In genomic region chrX:46574941-46575381, GRCh38 we compare ENCODE assay signal across 8 cellular contexts. TPM values are rescaled to one million over a fixed set of nuclear protein-coding genes. Genes with fewer than 3 reads are reported as not detected.
DNase-seq lines count a peak whose midpoint lies in the region; ATAC-seq, FAIRE-seq and TF ChIP-seq lines count a peak whose summit lies in the region.

No MANE protein-coding gene starts in this region.

- peaks cover 4% of the 10 kb centered on the region for H3F3A ChIP-seq in PC-3 (ENCODE audit: low read length, unreplicated experiment)

- H3K9me3 Mint-ChIP-seq in stimulated activated naive B cell treated with anti-CD40 and anti-IgM and Interleukin-4, amounts not matched to agents 10 μg/mL and 1 μg/mL and 100 μg/mL, for 72 hours = no peaks in the 10 kb centered on the region

- H3K27ac ChIP-seq in BLaER1 (peak overlapping the region; percentile 47), PC-3 (ENCODE audit: low read length) (no peak overlapping the region), kidney (ENCODE audit: low read depth in 2 of 2, low read length in 2 of 2) (no peak overlapping the region)

- no peak overlapping the region for H3K27ac Mint-ChIP-seq in stimulated activated naive B cell treated with anti-CD40 and anti-IgM and Interleukin-4, amounts not matched to agents 10 μg/mL and 1 μg/mL and 100 μg/mL, for 72 hours

- H4K20me1 ChIP-seq in BLaER1 = no peaks in the 10 kb centered on the region
- H4K20me1 ChIP-seq in PC-3 (ENCODE audit: low read length) = no peaks in the 10 kb centered on the region; the same call in 1 of the 2 replicates

- H3K36me3 Mint-ChIP-seq in stimulated activated naive B cell treated with anti-CD40 and anti-IgM and Interleukin-4, amounts not matched to agents 10 μg/mL and 1 μg/mL and 100 μg/mL, for 72 hours = peaks cover 0 to 7% of the 10 kb centered on the region in 2 donors

- H3K27me3 Mint-ChIP-seq in stimulated activated naive B cell treated with anti-CD40 and anti-IgM and Interleukin-4, amounts not matched to agents 10 μg/mL and 1 μg/mL and 100 μg/mL, for 72 hours = no peaks in the 10 kb centered on the region

- peak overlapping the region; percentile 77 for H3K4me3 ChIP-seq in BLaER1
- H3K4me3 ChIP-seq in PC-3 (ENCODE audit: low read length) = peak overlapping the region; percentile 94
- H3K4me3 ChIP-seq in kidney (ENCODE audit: low read length in 2 of 2) = peak overlapping the region; percentile 51 to 59

- peaks cover 24% of the 10 kb centered on the region for H3K9me3 ChIP-seq in BLaER1
- H3K9me3 ChIP-seq in PC-3 (ENCODE audit: low read length) = no peaks in the 10 kb centered on the region
- H3K9me3 ChIP-seq in kidney (ENCODE audit: control insufficient read depth in 1 of 2, low read length in 2 of 2) = no peaks in the 10 kb centered on the region

- peak overlapping the region; percentile 84 for H3K4me2 ChIP-seq in BLaER1
- peak overlapping the region; percentile 93 for H3K4me2 ChIP-seq in PC-3 (ENCODE audit: low read length)

- CTCF ChIA-PET in PC-3 (lab: Charles Lee) = no interaction called here

- H3K27me3 ChIP-seq in BLaER1 (no peaks in the 10 kb centered on the region), PC-3 (ENCODE audit: low read length) (no peaks in the 10 kb centered on the region)

- BruUV-seq in PC-3 (replicated peaks; lab: Mats Ljungman, UMichigan) = no TSS peak

- H3K36me3 ChIP-seq in BLaER1 (peaks cover 14% of the 10 kb centered on the region; the same call in 1 of the 2 replicates), PC-3 (ENCODE audit: low read depth, low read length) (peaks cover 8% of the 10 kb centered on the region; the same call in 1 of the 2 replicates), kidney (ENCODE audit: control insufficient read depth in 1 of 2, insufficient read depth in 2 of 2, low read length in 2 of 2) (no peaks in the 10 kb centered on the region)

- no peak for DNase-seq in PC-3
- peak; percentile 48 for DNase-seq in astrocyte of the hippocampus (ENCODE audit: low read depth, low spot score)
- DNase-seq in kidney = no peak
- peak; percentile 5 for DNase-seq in stimulated activated naive B cell treated with anti-CD40 and anti-IgM and Interleukin-4, amounts not matched to agents 10 μg/mL and 1 μg/mL and 100 μg/mL, for 72 hours
- no peak for DNase-seq in pons (ENCODE audit: low spot score)

- H3K9me2 ChIP-seq in PC-3 (replicated peaks; ENCODE audit: low read length) = no peaks in the 10 kb centered on the region

- H3K79me2 ChIP-seq in PC-3 (ENCODE audit: low read length) = peaks cover 57% of the 10 kb centered on the region

- H3K4me1 Mint-ChIP-seq in stimulated activated naive B cell treated with anti-CD40 and anti-IgM and Interleukin-4, amounts not matched to agents 10 μg/mL and 1 μg/mL and 100 μg/mL, for 72 hours = peaks cover 29 to 59% of the 10 kb centered on the region in 2 donors

- peak overlapping the region; percentile 79 to 88 for H3K4me3 Mint-ChIP-seq in stimulated activated naive B cell treated with anti-CD40 and anti-IgM and Interleukin-4, amounts not matched to agents 10 μg/mL and 1 μg/mL and 100 μg/mL, for 72 hours

- peaks cover 45% of the 10 kb centered on the region for H3K4me1 ChIP-seq in BLaER1
- H3K4me1 ChIP-seq in PC-3 (ENCODE audit: insufficient read depth, low read length) = peaks cover 32% of the 10 kb centered on the region
- H3K4me1 ChIP-seq in kidney (ENCODE audit: control insufficient read depth in 1 of 2, insufficient read depth in 1 of 2, low read depth in 1 of 2, low read length in 2 of 2) = no peaks in the 10 kb centered on the region

- TF ChIP-seq CTCF in PC-3 (conservative IDR thresholded peaks at IDR 0.05; ENCODE audit: low read depth, low read length) = no peak
- TF ChIP-seq CTCF in kidney (IDR thresholded peaks at IDR 0.05; ENCODE audit: borderline replicate concordance, extremely low read depth, insufficient read depth) = no peak

- ATAC-seq in GM21737 (IDR thresholded peaks at IDR 0.05; ENCODE audit: unreplicated experiment) = peak; percentile 22
- ATAC-seq in PC-3 = no peak
- ATAC-seq in stimulated activated naive B cell treated with anti-CD40 and anti-IgM and Interleukin-4, amounts not matched to agents 10 μg/mL and 1 μg/mL and 100 μg/mL, for 72 hours (replicated peaks) = peak; percentile 6 to 14
- no peak for ATAC-seq in HG02938 (IDR thresholded peaks at IDR 0.05; ENCODE audit: unreplicated experiment)

- FAIRE-seq in kidney (lab: Jason Lieb, UNC) = no peak

- peak overlapping the region; percentile 72 for H3K9ac ChIP-seq in BLaER1
- H3K9ac ChIP-seq in PC-3 (ENCODE audit: low read length) = no peak overlapping the region
- H3K9ac ChIP-seq in kidney (ENCODE audit: low read length in 2 of 2) = no peak overlapping the region

- intact Hi-C loops in PC-3 (cut with micrococcal nuclease) (loop anchor here (5.0 to 10.0 kb wide), 2 partner anchors 112 to 180 kb away; partner anchors contain the start of gene SLC9A7), kidney (cut with DNase I) (no loop called here)

- H2AFZ ChIP-seq in PC-3 (ENCODE audit: low read length) = no peak overlapping the region

- POLR2A ChIA-PET in PC-3 (lab: Charles Lee; ENCODE audit: unreplicated experiment) = no interaction called here

RNA-seq across cellular contexts. Expression of gene CHST7, which starts 1.4 kb away (rescaled TPM):
- total RNA-seq in PC-3 (2014; rRNA removed) (24.7 and 31.9 TPM in 2 replicates), kidney (9.0 TPM)
- polyA plus RNA-seq in kidney (ENCODE audit: insufficient read depth, low read depth, low replicate concordance) = 2.0 TPM

RNA-seq across cellular contexts. Expression of gene ZNF674, which starts 29.7 kb away (rescaled TPM):
- total RNA-seq in PC-3 (2014; rRNA removed) = 8.2 and 9.0 TPM in 2 replicates
- total RNA-seq in kidney = 6.3 TPM
- 1.4 TPM for polyA plus RNA-seq in kidney (ENCODE audit: insufficient read depth, low read depth, low replicate concordance)

Comparison
In these comparisons a context has a peak if more than half of its experiments do, and no peak if none do; other contexts are left out.
1. ATAC-seq: peak in GM21737 (single experiment) and stimulated activated naive B cell treated with anti-CD40 and anti-IgM and Interleukin-4, amounts not matched to agents 10 μg/mL and 1 μg/mL and 100 μg/mL, for 72 hours (2 of 2); none in PC-3 (single experiment) and HG02938 (single experiment).
2. DNase-seq: peak in astrocyte of the hippocampus (single experiment) and stimulated activated naive B cell treated with anti-CD40 and anti-IgM and Interleukin-4, amounts not matched to agents 10 μg/mL and 1 μg/mL and 100 μg/mL, for 72 hours (single experiment); none in PC-3 (single experiment), kidney (single experiment) and pons (single experiment).
3. Peak in every context shown above with its lines, with median percentiles within 50 percentile points of each other: H3K4me3 ChIP-seq.